ENCODE assay signal across 33 cellular contexts in the genomic region with DNA sequence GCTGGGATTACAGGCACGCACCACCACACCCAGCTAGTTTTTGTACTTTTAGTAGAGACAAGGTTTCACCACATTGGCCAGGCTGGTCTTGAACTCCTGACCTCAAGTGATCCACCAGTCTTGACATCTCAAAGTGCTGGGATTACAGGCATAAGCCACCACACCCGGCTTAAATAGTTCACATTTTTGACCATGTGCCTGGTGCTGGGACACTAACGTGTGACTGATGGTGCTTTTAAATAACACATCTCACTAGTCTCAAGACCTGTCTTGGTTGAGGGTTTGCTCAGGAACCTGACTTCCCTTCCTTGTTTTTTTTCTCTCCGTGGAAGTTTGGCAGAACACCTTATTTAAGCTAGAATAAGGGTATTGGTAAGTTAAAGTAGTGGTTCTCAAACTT.
"Had no signal": no experiment of that assay in that cellular context is flagged by ENCODE, and none has a peak within 500 bp of the region (broad histone marks: within the 10 kb centered on the region; RNA-seq: fewer than 3 reads in every experiment).

No MANE protein-coding gene starts in this region.

- H3K9me3 ChIP-seq: adrenal gland, ascending aorta, breast epithelium, colonic mucosa, esophagus squamous epithelium, gastrocnemius medialis, heart left ventricle had no signal

- H3K27me3 Mint-ChIP-seq: activated naive CD8-positive, alpha-beta T cell treated with anti-CD3 and anti-CD28 coated beads for 36 hours; activated naive CD8-positive, alpha-beta T cell treated with anti-CD3 and anti-CD28 coated beads, Interleukin-2, amount 50 U/mL, for 24 hours had no signal

- ATAC-seq: activated CD4-positive, alpha-beta T cell treated with anti-CD3 and anti-CD28 coated beads for 36 hours; activated CD8-positive, alpha-beta T cell treated with anti-CD3 and anti-CD28 coated beads for 36 hours; activated naive CD8-positive, alpha-beta T cell treated with anti-CD3 and anti-CD28 coated beads, Interleukin-2, amount 50 U/mL, for 24 hours; foreskin keratinocyte; heart left ventricle had no signal

- H3K36me3 ChIP-seq: adrenal gland, breast epithelium, cardiac muscle cell, colonic mucosa, esophagus squamous epithelium had no signal

- H3K36me3 Mint-ChIP-seq: activated naive CD4-positive, alpha-beta T cell treated with anti-CD3 and anti-CD28 coated beads, Interleukin-2, amount 50 U/mL, for 24 hours; activated naive CD8-positive, alpha-beta T cell treated with anti-CD3 and anti-CD28 coated beads for 36 hours had no signal

- H3K9me3 Mint-ChIP-seq: activated CD4-positive, alpha-beta T cell treated with anti-CD3 and anti-CD28 coated beads, Interleukin-2, amount 10 ng/mL, durations not matched to agents 24 days and 14 days; activated CD8-positive, alpha-beta T cell treated with anti-CD3 and anti-CD28 coated beads for 36 hours; activated naive CD4-positive, alpha-beta T cell treated with anti-CD3 and anti-CD28 coated beads for 36 hours; activated naive CD4-positive, alpha-beta T cell treated with anti-CD3 and anti-CD28 coated beads, Interleukin-2, amount 50 U/mL, for 24 hours; activated naive CD8-positive, alpha-beta T cell treated with anti-CD3 and anti-CD28 coated beads for 36 hours; activated naive CD8-positive, alpha-beta T cell treated with anti-CD3 and anti-CD28 coated beads, Interleukin-2, amount 50 U/mL, for 24 hours; activated T-helper 1 cell treated with anti-CD3 and anti-CD28 coated beads, Interleukin-12 subunit alpha, Interleukin-12 subunit beta, Interleukin-2, Interleukin-4 antibody, amounts not matched to agents 30 ng/mL and 10 ng/mL and 1 ng/mL, durations not matched to agents 14 hours and 24 hours and 36 hours; activated T-helper 2 cell treated with anti-CD3 and anti-CD28 coated beads, Interferon-gamma antibody, Interleukin-2, Interleukin-4, amounts not matched to agents 10 μg/mL and 5 μg/mL and 100 μg/mL, durations not matched to agents 14 hours and 24 hours and 36 hours; brain had no signal

- H3K27ac ChIP-seq: adrenal gland, ascending aorta, breast epithelium, cardiac muscle cell, colonic mucosa, epithelial cell of prostate, esophagus squamous epithelium, foreskin keratinocyte, gastrocnemius medialis, heart left ventricle had no signal

- H3K4me1 ChIP-seq: breast epithelium, colonic mucosa had no signal

- H3K27ac Mint-ChIP-seq: activated CD4-positive, alpha-beta T cell treated with anti-CD3 and anti-CD28 coated beads for 36 hours; activated CD4-positive, alpha-beta T cell treated with anti-CD3 and anti-CD28 coated beads, Interleukin-2, amount 10 ng/mL, durations not matched to agents 24 days and 14 days; activated CD8-positive, alpha-beta T cell treated with anti-CD3 and anti-CD28 coated beads for 36 hours; activated naive CD4-positive, alpha-beta T cell treated with anti-CD3 and anti-CD28 coated beads for 36 hours; activated naive CD4-positive, alpha-beta T cell treated with anti-CD3 and anti-CD28 coated beads, Interleukin-2, amount 50 U/mL, for 24 hours; activated naive CD8-positive, alpha-beta T cell treated with anti-CD3 and anti-CD28 coated beads for 36 hours; activated naive CD8-positive, alpha-beta T cell treated with anti-CD3 and anti-CD28 coated beads, Interleukin-2, amount 50 U/mL, for 24 hours; activated T-helper 1 cell treated with anti-CD3 and anti-CD28 coated beads, Interleukin-12 subunit alpha, Interleukin-12 subunit beta, Interleukin-2, Interleukin-4 antibody, amounts not matched to agents 30 ng/mL and 10 ng/mL and 1 ng/mL, durations not matched to agents 14 hours and 24 hours and 36 hours; activated T-helper 2 cell treated with anti-CD3 and anti-CD28 coated beads, Interferon-gamma antibody, Interleukin-2, Interleukin-4, amounts not matched to agents 10 μg/mL and 5 μg/mL and 100 μg/mL, durations not matched to agents 14 hours and 24 hours and 36 hours; brain had no signal

- H3K27me3 ChIP-seq: adrenal gland, ascending aorta, breast epithelium, cardiac muscle cell, colonic mucosa, esophagus squamous epithelium, foreskin keratinocyte, gastrocnemius medialis, heart left ventricle had no signal

- H3K4me1 Mint-ChIP-seq: activated CD4-positive, alpha-beta T cell treated with anti-CD3 and anti-CD28 coated beads for 36 hours; activated CD4-positive, alpha-beta T cell treated with anti-CD3 and anti-CD28 coated beads, Interleukin-2, amount 10 ng/mL, durations not matched to agents 24 days and 14 days; activated naive CD4-positive, alpha-beta T cell treated with anti-CD3 and anti-CD28 coated beads, Interleukin-2, amount 50 U/mL, for 24 hours; activated naive CD8-positive, alpha-beta T cell treated with anti-CD3 and anti-CD28 coated beads for 36 hours; activated naive CD8-positive, alpha-beta T cell treated with anti-CD3 and anti-CD28 coated beads, Interleukin-2, amount 50 U/mL, for 24 hours had no signal

- DNase-seq: activated CD4-positive, alpha-beta T cell treated with anti-CD3 and anti-CD28 coated beads for 36 hours; activated CD4-positive, alpha-beta T cell treated with anti-CD3 and anti-CD28 coated beads, Interleukin-2, amount 10 ng/mL, durations not matched to agents 24 days and 14 days; activated CD4-positive, alpha-beta T cell treated with anti-CD3 and anti-CD28 coated beads, Interleukin-2, amount 50 U/mL, for 48 hours; activated CD4-positive, CD25-positive, alpha-beta regulatory T cell; activated CD4-positive, CD25-positive, alpha-beta regulatory T cell treated with anti-CD3 and anti-CD28 coated beads, Interleukin-2, amount 50 U/mL, for 72 hours; activated CD8-positive, alpha-beta memory T cell treated with anti-CD3 and anti-CD28 coated beads for 24 hours; activated CD8-positive, alpha-beta T cell treated with anti-CD3 and anti-CD28 coated beads for 36 hours; activated effector memory CD4-positive, alpha-beta T cell treated with anti-CD3 and anti-CD28 coated beads, Interleukin-2, amount 50 U/mL, for 16 hours; activated naive CD4-positive, alpha-beta T cell treated with anti-CD3 and anti-CD28 coated beads for 36 hours; activated naive CD8-positive, alpha-beta T cell treated with anti-CD3 and anti-CD28 coated beads for 36 hours; activated naive CD8-positive, alpha-beta T cell treated with anti-CD3 and anti-CD28 coated beads, Interleukin-2, amount 50 U/mL, for 24 hours; activated T-cell treated with anti-CD3 and anti-CD28 coated beads, Interleukin-2, amount 50 U/mL, for 1 hour; activated T-cell treated with anti-CD3 and anti-CD28 coated beads, Interleukin-2, amount 50 U/mL, for 48 hours; adrenal gland; amygdala; central memory CD4-positive, alpha-beta T cell; cerebellar nuclear complex; colonic mucosa; effector CD8-positive, alpha-beta T cell; esophagus squamous epithelium; foreskin keratinocyte; glutamatergic neuron; heart left ventricle; T-helper 2 cell had no signal

- H3K4me3 ChIP-seq: adrenal gland, ascending aorta, breast epithelium, cardiac muscle cell, colonic mucosa, esophagus squamous epithelium, gastrocnemius medialis, heart left ventricle had no signal

- H3K4me3 Mint-ChIP-seq: activated CD4-positive, alpha-beta T cell treated with anti-CD3 and anti-CD28 coated beads for 36 hours; activated CD4-positive, alpha-beta T cell treated with anti-CD3 and anti-CD28 coated beads, Interleukin-2, amount 10 ng/mL, durations not matched to agents 24 days and 14 days; activated CD8-positive, alpha-beta T cell treated with anti-CD3 and anti-CD28 coated beads for 36 hours; activated naive CD4-positive, alpha-beta T cell treated with anti-CD3 and anti-CD28 coated beads for 36 hours; activated naive CD4-positive, alpha-beta T cell treated with anti-CD3 and anti-CD28 coated beads, Interleukin-2, amount 50 U/mL, for 24 hours; activated naive CD8-positive, alpha-beta T cell treated with anti-CD3 and anti-CD28 coated beads for 36 hours; activated naive CD8-positive, alpha-beta T cell treated with anti-CD3 and anti-CD28 coated beads, Interleukin-2, amount 50 U/mL, for 24 hours; activated T-helper 1 cell treated with anti-CD3 and anti-CD28 coated beads, Interleukin-12 subunit alpha, Interleukin-12 subunit beta, Interleukin-2, Interleukin-4 antibody, amounts not matched to agents 30 ng/mL and 10 ng/mL and 1 ng/mL, durations not matched to agents 14 hours and 24 hours and 36 hours; brain had no signal
